25 cellular contexts compared by ENCODE assay signal in genomic region chr1:5840551-5840914, GRCh38.
DNase-seq lines count a peak whose midpoint lies in the region; TF ChIP-seq lines count a peak whose summit lies in the region.
"Had no signal": no experiment of that assay in that cellular context is flagged by ENCODE, and none has a peak within 500 bp of the region (broad histone marks: within the 10 kb centered on the region; RNA-seq: fewer than 3 reads in every experiment).

No MANE protein-coding gene starts in this region.

- no peak overlapping the region for H3K9ac ChIP-seq in neuronal stem cell (ENCODE audit: low read depth, low read length, poor library complexity)
- H3K9ac ChIP-seq: BLaER1 had no signal

- H3K4me3 ChIP-seq in neuronal stem cell (ENCODE audit: low read length in 2 of 2), result no peak overlapping the region
- H3K4me3 ChIP-seq: BLaER1, GM12878 had no signal

- no peak overlapping the region for H4K8ac ChIP-seq in neuronal stem cell (ENCODE audit: low read depth, low read length)

- peaks cover 40% of the 10 kb centered on the region for H3K4me1 Mint-ChIP-seq in brain
- H3K4me1 Mint-ChIP-seq: CD14-positive monocyte; CD4-positive, alpha-beta memory T cell; CD4-positive, CD25-positive, alpha-beta regulatory T cell; CD8-positive, alpha-beta memory T cell had no signal

- H3K27ac ChIP-seq in neuronal stem cell (replicated peaks; ENCODE audit: low read length), result no peak overlapping the region
- H3K27ac ChIP-seq: BLaER1 had no signal

- peak overlapping the region in 3 of 5 experiments; percentile 59 to 87 (median 82) for H3K27ac Mint-ChIP-seq in brain
- H3K27ac Mint-ChIP-seq: CD4-positive, alpha-beta memory T cell; CD4-positive, CD25-positive, alpha-beta regulatory T cell had no signal

- peaks cover 14% of the 10 kb centered on the region for H3K27me3 Mint-ChIP-seq in brain
- H3K27me3 Mint-ChIP-seq: CD4-positive, CD25-positive, alpha-beta regulatory T cell had no signal

- peaks cover 0 to 2% of the 10 kb centered on the region in 2 donors for H3K4me1 ChIP-seq in neuronal stem cell (ENCODE audit: control insufficient read depth in 2 of 2, insufficient read depth in 1 of 2, low read depth in 1 of 2, low read length in 2 of 2)
- H3K4me1 ChIP-seq: BE2C had no signal

- H2BK15ac ChIP-seq in neuronal stem cell (ENCODE audit: low read length), result no peak overlapping the region

- H3K14ac ChIP-seq in neuronal stem cell (ENCODE audit: low read length), result no peak overlapping the region

- H2BK12ac ChIP-seq in neuronal stem cell (ENCODE audit: low read length), result no peak overlapping the region

- H3K36me3 ChIP-seq in neuronal stem cell (replicated peaks in 1 of 2; ENCODE audit: control insufficient read depth in 2 of 2, insufficient read depth in 2 of 2, low read length in 2 of 2), result no peaks in the 10 kb centered on the region
- H3K36me3 ChIP-seq: BE2C, BLaER1 had no signal

- peak overlapping the region; percentile 13 for H3K23ac ChIP-seq in neuronal stem cell (ENCODE audit: low read depth, low read length, poor library complexity)

- no peak overlapping the region for H2AFZ ChIP-seq in neuronal stem cell (ENCODE audit: low read length)

- H3K36me3 Mint-ChIP-seq in brain, result no peaks in the 10 kb centered on the region
- H3K36me3 Mint-ChIP-seq: CD14-positive monocyte; CD4-positive, alpha-beta memory T cell; CD4-positive, CD25-positive, alpha-beta regulatory T cell; CD8-positive, alpha-beta memory T cell had no signal

- peaks cover 0 to 6% (median 0%) of the 10 kb centered on the region in 5 experiments for H3K9me3 Mint-ChIP-seq in brain
- H3K9me3 Mint-ChIP-seq: CD14-positive monocyte; CD4-positive, alpha-beta memory T cell; CD8-positive, alpha-beta memory T cell had no signal

- H3K18ac ChIP-seq in neuronal stem cell (ENCODE audit: low read length), result no peak overlapping the region

- DNase-seq in Ammon's horn (ENCODE audit: low spot score), result peak; percentile 31
- no peak for DNase-seq in neuronal stem cell (ENCODE audit: low spot score)
- peak; percentile 54 for DNase-seq in retina
- no peak for DNase-seq in SIG-M5 (lab: John Stamatoyannopoulos, UW)
- no peak for DNase-seq in HUDEP-2 (lab: John Stamatoyannopoulos, UW; ENCODE audit: unreplicated experiment in 76 of 76)
- DNase-seq in ACHN, result no peak
- DNase-seq: 8988T; AML-193; BE2C; C1 segment of cervical spinal cord; CD4-positive, alpha-beta memory T cell; CD4-positive, CD25-positive, alpha-beta regulatory T cell; COR-L47; DMS 273 treated with DMSO at 0.1 percent for 48 hours; DMS153; DMS53; DMS79; DND-41; EL; GDM1 had no signal

- no peaks in the 10 kb centered on the region for H3K79me1 ChIP-seq in neuronal stem cell (ENCODE audit: low read depth, low read length)

- H3K4ac ChIP-seq in neuronal stem cell (ENCODE audit: low read length), result no peak overlapping the region

- H2BK5ac ChIP-seq in neuronal stem cell (ENCODE audit: low read length), result no peak overlapping the region

- WGBS in neuronal stem cell (ENCODE audit: extremely low coverage in 2 of 2, insufficient read length in 2 of 2, insufficient replicate concordance in 1 of 2), 2 donors, result no CpG with 5 or more reads among the region's 15 CpGs

- H3K27me3 ChIP-seq in neuronal stem cell (ENCODE audit: control insufficient read depth in 3 of 3, insufficient read depth in 3 of 3, low read depth in 1 of 3, low read length in 3 of 3), result peaks cover 0 to 43% (median 0%) of the 10 kb centered on the region in 3 experiments
- H3K27me3 ChIP-seq: BE2C, BLaER1 had no signal

- no peak overlapping the region for H2AK5ac ChIP-seq in neuronal stem cell (ENCODE audit: low read depth, low read length)

- TF ChIP-seq CTCF in brain (conservative IDR thresholded peaks at IDR 0.05), result no peak

- H4K91ac ChIP-seq in neuronal stem cell (ENCODE audit: low read depth, low read length, poor library complexity), result no peak overlapping the region

- H3K9me3 ChIP-seq in neuronal stem cell (replicated peaks in 1 of 2; ENCODE audit: control insufficient read depth in 2 of 2, insufficient read depth in 1 of 2, low read depth in 1 of 2, low read length in 2 of 2), result no peaks in the 10 kb centered on the region
- H3K9me3 ChIP-seq: BE2C, BLaER1 had no signal

- H3K4me2 ChIP-seq in neuronal stem cell (ENCODE audit: insufficient read depth, low read length, poor library complexity, severe bottlenecking), result no peak overlapping the region
- H3K4me2 ChIP-seq: BLaER1 had no signal

- no peak overlapping the region for H3K4me3 Mint-ChIP-seq in brain
- H3K4me3 Mint-ChIP-seq: CD14-positive monocyte; CD4-positive, alpha-beta memory T cell; CD4-positive, CD25-positive, alpha-beta regulatory T cell; CD8-positive, alpha-beta memory T cell had no signal

- in situ Hi-C loops in ACHN (cut with HindIII; ENCODE audit: low pct_ligation_motif_present, low pct_unique_long_range_greater_than_20kb, low sequenced_read_pairs), result no loop called here

- no peak overlapping the region for H2BK120ac ChIP-seq in neuronal stem cell (ENCODE audit: low read depth, low read length)

Comparison
In these comparisons a context has a peak if more than half of its experiments do, and no peak if none do; other contexts are left out.
1. DNase-seq: peak in Ammon's horn (single experiment) and retina (single experiment); none in neuronal stem cell (single experiment), SIG-M5 (single experiment), HUDEP-2 (0 of 76) and ACHN (single experiment).